ENCODE assay signal across 22 cellular contexts in genomic region chr2:21981127-21981526, GRCh38.
DNase-seq lines count a peak whose midpoint lies in the region; ATAC-seq and TF ChIP-seq lines count a peak whose summit lies in the region.
"Had no signal": no experiment of that assay in that cellular context is flagged by ENCODE, and none has a peak within 500 bp of the region (broad histone marks: within the 10 kb centered on the region; RNA-seq: fewer than 3 reads in every experiment).

No MANE protein-coding gene starts in this region.

- H3K27me3 Mint-ChIP-seq in Calu3 (ENCODE audit: unreplicated experiment) (no peaks in the 10 kb centered on the region), neural crest cell (ENCODE audit: low read depth) (peaks cover 5% of the 10 kb centered on the region)
- H3K27me3 Mint-ChIP-seq: CD4-positive, alpha-beta memory T cell; IgD-negative memory B cell had no signal

- intact Hi-C loops in Calu3 (cut with micrococcal nuclease; ENCODE audit: unreplicated experiment): no loop called here
- intact Hi-C loops in thyroid gland (cut with DNase I): no loop called here
- intact Hi-C loops in right lobe of liver (cut with DNase I): no loop called here
- intact Hi-C loops in left lung (cut with DNase I): no loop called here

- H3K4me1 Mint-ChIP-seq in Calu3 (ENCODE audit: low read depth, unreplicated experiment) (peaks cover 13% of the 10 kb centered on the region), neural crest cell (no peaks in the 10 kb centered on the region)
- H3K4me1 Mint-ChIP-seq: CD4-positive, alpha-beta memory T cell; IgD-negative memory B cell had no signal

- ATAC-seq in right lobe of liver (no peak), left lung (no peak)

- peak; percentile 2 for DNase-seq in Calu3
- peak; percentile 8 for DNase-seq in HT1080 (ENCODE audit: low read depth)
- DNase-seq in astrocyte of the hippocampus (ENCODE audit: low read depth, low spot score): peak; percentile 12
- no peak for DNase-seq in neural crest cell (ENCODE audit: low read depth, low spot score)
- DNase-seq in thyroid gland: no peak
- no peak for DNase-seq in MV-4-11 (lab: John Stamatoyannopoulos, UW)
- no peak for DNase-seq in right lobe of liver
- no peak for DNase-seq in left lung
- DNase-seq: Caco-2; CD4-positive, alpha-beta memory T cell; DND-41; GF-D8; NCI-H1694; NCI-H2081; NCI-H2171; NCI-H524 treated with DMSO at 0.1 percent for 48 hours; OCI-M1; Right ventricle myocardium superior had no signal

- BruUV-seq in Calu3 (replicated peaks; lab: Mats Ljungman, UMichigan): no TSS peak

- H3K4me3 ChIP-seq in thyroid gland (replicated peaks in 1 of 3): no peak overlapping the region
- H3K4me3 ChIP-seq in right lobe of liver: no peak overlapping the region
- H3K4me3 ChIP-seq in left lung: no peak overlapping the region
- H3K4me3 ChIP-seq: BLaER1 treated with 17β-estradiol and CSF1 and Interleukin-3, amounts not matched to agents 10 nM and 100 nM had no signal

- H3K27me3 ChIP-seq in thyroid gland: no peaks in the 10 kb centered on the region
- no peaks in the 10 kb centered on the region for H3K27me3 ChIP-seq in right lobe of liver
- no peaks in the 10 kb centered on the region for H3K27me3 ChIP-seq in left lung
- H3K27me3 ChIP-seq: BLaER1 treated with 17β-estradiol and CSF1 and Interleukin-3, amounts not matched to agents 10 nM and 100 nM had no signal

- no peak for TF ChIP-seq POLR2A in thyroid gland (IDR thresholded peaks at IDR 0.05)
- TF ChIP-seq POLR2A in right lobe of liver (IDR thresholded peaks at IDR 0.05): no peak

- TF ChIP-seq CTCF in Calu3 (IDR thresholded peaks at IDR 0.05; ENCODE audit: unreplicated experiment): no peak
- no peak for TF ChIP-seq CTCF in neural crest cell (conservative IDR thresholded peaks at IDR 0.05)
- no peak for TF ChIP-seq CTCF in thyroid gland (IDR thresholded peaks at IDR 0.05)
- no peak for TF ChIP-seq CTCF in right lobe of liver (IDR thresholded peaks at IDR 0.05)
- no peak for TF ChIP-seq CTCF in left lung (IDR thresholded peaks at IDR 0.05)

- 95 to 97% methylated on average over 1 of the region's 1 CpG for WGBS in thyroid gland, 2 donors
- WGBS in right lobe of liver (ENCODE audit: insufficient coverage, low coverage, low lambda C conversion rate, missing lambda C conversion rate): 44% methylated on average over 1 of the region's 1 CpG

- H3K9me3 Mint-ChIP-seq in Calu3 (ENCODE audit: low read depth, unreplicated experiment) (peaks cover 7% of the 10 kb centered on the region), neural crest cell (peaks cover 24% of the 10 kb centered on the region)

- H3K9me3 ChIP-seq in thyroid gland: no peaks in the 10 kb centered on the region
- H3K9me3 ChIP-seq in right lobe of liver: no peaks in the 10 kb centered on the region
- H3K9me3 ChIP-seq in left lung: peaks cover 0 to 18% of the 10 kb centered on the region in 2 donors
- H3K9me3 ChIP-seq: Caco-2 had no signal

- H3K36me3 Mint-ChIP-seq in Calu3 (ENCODE audit: insufficient read depth, unreplicated experiment) (no peaks in the 10 kb centered on the region), neural crest cell (ENCODE audit: low read depth) (peaks cover 10% of the 10 kb centered on the region)
- H3K36me3 Mint-ChIP-seq: CD4-positive, alpha-beta memory T cell; IgD-negative memory B cell had no signal

- CTCF ChIA-PET in Calu3 (lab: Charles Lee): no interaction called here

- H3K4me3 Mint-ChIP-seq in Calu3 (ENCODE audit: low read depth, unreplicated experiment): no peak overlapping the region
- no peak overlapping the region for H3K4me3 Mint-ChIP-seq in neural crest cell
- H3K4me3 Mint-ChIP-seq: CD4-positive, alpha-beta memory T cell; IgD-negative memory B cell had no signal

- H3K36me3 ChIP-seq in thyroid gland (no peaks in the 10 kb centered on the region), right lobe of liver (no peaks in the 10 kb centered on the region), left lung (no peaks in the 10 kb centered on the region)
- H3K36me3 ChIP-seq: BLaER1 treated with 17β-estradiol and CSF1 and Interleukin-3, amounts not matched to agents 10 nM and 100 nM had no signal

- H3K27ac Mint-ChIP-seq in Calu3 (ENCODE audit: unreplicated experiment): peak overlapping the region; percentile 38
- peak overlapping the region; percentile 36 for H3K27ac Mint-ChIP-seq in neural crest cell (ENCODE audit: unreplicated experiment)
- H3K27ac Mint-ChIP-seq: CD4-positive, alpha-beta memory T cell; IgD-negative memory B cell had no signal

- H3K27ac ChIP-seq in thyroid gland (no peak overlapping the region), right lobe of liver (no peak overlapping the region), left lung (no peak overlapping the region)
- H3K27ac ChIP-seq: 22Rv1; BLaER1 treated with 17β-estradiol and CSF1 and Interleukin-3, amounts not matched to agents 10 nM and 100 nM; HL-60 had no signal

- H3K4me1 ChIP-seq in thyroid gland (no peaks in the 10 kb centered on the region), right lobe of liver (no peaks in the 10 kb centered on the region), left lung (no peaks in the 10 kb centered on the region)
- H3K4me1 ChIP-seq: BLaER1 treated with 17β-estradiol and CSF1 and Interleukin-3, amounts not matched to agents 10 nM and 100 nM; Caco-2 had no signal

Comparison
In these comparisons a context has a peak if more than half of its experiments do, and no peak if none do; other contexts are left out.
1. DNase-seq: peak in Calu3 (single experiment), HT1080 (single experiment) and astrocyte of the hippocampus (single experiment); none in neural crest cell (single experiment), thyroid gland (0 of 2), MV-4-11 (single experiment), right lobe of liver (0 of 3) and left lung (0 of 2).